ENCODE assay signal across 8 cellular contexts in the genomic region with DNA sequence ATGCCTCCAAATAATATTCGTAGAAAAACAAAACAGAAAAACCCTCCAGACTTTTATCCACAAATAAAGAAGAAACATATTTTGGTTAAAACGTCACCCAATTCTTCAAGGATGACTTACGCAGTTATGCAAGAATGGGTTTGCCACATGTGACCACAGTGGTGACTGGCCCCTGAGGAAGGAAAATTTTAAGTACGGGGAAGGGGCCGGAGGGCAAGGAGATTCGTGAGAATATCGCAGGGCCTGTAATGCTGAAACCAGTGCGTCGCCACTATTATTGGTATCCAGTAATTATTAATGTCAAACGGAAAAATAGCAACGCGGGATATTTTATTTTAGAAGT. TPM values are rescaled to one million over a fixed set of nuclear protein-coding genes. Genes with fewer than 3 reads are reported as not detected.
DNase-seq lines count a peak whose midpoint lies in the region; ATAC-seq and TF ChIP-seq lines count a peak whose summit lies in the region.

No MANE protein-coding gene starts in this region.

- peak overlapping the region; percentile 95 for H3K27ac Mint-ChIP-seq in activated T-cell treated with anti-CD3 and anti-CD28 coated beads, Interleukin-2, amount 50 U/mL, for 24 hours
- H3K27ac Mint-ChIP-seq in WTC11 = peak overlapping the region; percentile 83

- peak overlapping the region; percentile 83 for H3K4me3 Mint-ChIP-seq in activated T-cell treated with anti-CD3 and anti-CD28 coated beads, Interleukin-2, amount 50 U/mL, for 24 hours
- peak overlapping the region; percentile 89 for H3K4me3 Mint-ChIP-seq in WTC11

- POLR2A ChIA-PET in WTC11 (lab: Charles Lee) = interaction anchor here (0.6 to 1.0 kb wide), 6 partner anchors 10 to 888 kb away, joined by 3 to 6 read pairs (median 4); a partner anchor contains a TSS

- peaks cover 44% of the 10 kb centered on the region for H3K36me3 Mint-ChIP-seq in activated T-cell treated with anti-CD3 and anti-CD28 coated beads, Interleukin-2, amount 50 U/mL, for 24 hours (ENCODE audit: low read depth)
- peaks cover 24% of the 10 kb centered on the region for H3K36me3 Mint-ChIP-seq in WTC11

- TF ChIP-seq CTCF in WTC11 (IDR thresholded peaks at IDR 0.05) (no peak), fibroblast of the aortic adventitia (IDR thresholded peaks at IDR 0.05; ENCODE audit: insufficient read depth, low read length) (no peak), omental fat pad (IDR thresholded peaks at IDR 0.05) (no peak)

- no peaks in the 10 kb centered on the region for H3K27me3 Mint-ChIP-seq in activated T-cell treated with anti-CD3 and anti-CD28 coated beads, Interleukin-2, amount 50 U/mL, for 24 hours
- H3K27me3 Mint-ChIP-seq in WTC11 (ENCODE audit: low read depth) = peaks cover 2% of the 10 kb centered on the region; the same call in 1 of the 2 replicates

- ATAC-seq in WTC11 = no peak
- peak; percentile 28 for ATAC-seq in omental fat pad (ENCODE audit: low FRiP score)
- ATAC-seq in GM18867 (IDR thresholded peaks at IDR 0.05; ENCODE audit: unreplicated experiment) = no peak

- DNase-seq in activated T-cell treated with anti-CD3 and anti-CD28 coated beads, Interleukin-2, amount 50 U/mL, for 24 hours = no peak
- DNase-seq in activated T-cell treated with anti-CD3 and anti-CD28 coated beads, Interleukin-2, amount 50 U/mL, for 1 hour = no peak
- DNase-seq in HK-2 (ENCODE audit: unreplicated experiment) (peak; percentile 64), WTC11 (ENCODE audit: low spot score) (no peak), fibroblast of the aortic adventitia (ENCODE audit: low read depth) (peak; percentile 89), omental fat pad (ENCODE audit: low spot score) (no peak)
- no peak for DNase-seq in activated CD8-positive, alpha-beta memory T cell treated with anti-CD3 and anti-CD28 coated beads, Interleukin-2, amount 50 U/mL, for 4 hours

- peak overlapping the region; percentile 90 for H3K4me3 ChIP-seq in fibroblast of the aortic adventitia (ENCODE audit: low read depth, low read length)

- CTCF ChIA-PET in WTC11 (lab: Charles Lee) = interaction anchor here (0.8 to 2.3 kb wide), 3 partner anchors 59 to 288 kb away, joined by 4 to 13 read pairs (median 5); a partner anchor contains a TSS

- H3K9me3 Mint-ChIP-seq in activated T-cell treated with anti-CD3 and anti-CD28 coated beads, Interleukin-2, amount 50 U/mL, for 24 hours = no peaks in the 10 kb centered on the region
- 0 out of 2 replicates have a peak, but pooled peaks cover 3% of the 10 kb centered on the region for H3K9me3 Mint-ChIP-seq in WTC11

- peaks cover 35% of the 10 kb centered on the region for H3K4me1 Mint-ChIP-seq in activated T-cell treated with anti-CD3 and anti-CD28 coated beads, Interleukin-2, amount 50 U/mL, for 24 hours (ENCODE audit: low read depth)
- H3K4me1 Mint-ChIP-seq in WTC11 = peaks cover 39% of the 10 kb centered on the region

TF ChIP-seq in WTC11, 78 proteins besides CTCF, POLR2A, EP300 and RAD21:
- TF ChIP-seq MXD4 (CRISPR knock-in tag; IDR thresholded peaks at IDR 0.05; ENCODE audit: borderline replicate concordance) = no peak
- TF ChIP-seq ZNF423 (CRISPR knock-in tag; IDR thresholded peaks at IDR 0.05) = no peak
- TF ChIP-seq, protein P1, sequence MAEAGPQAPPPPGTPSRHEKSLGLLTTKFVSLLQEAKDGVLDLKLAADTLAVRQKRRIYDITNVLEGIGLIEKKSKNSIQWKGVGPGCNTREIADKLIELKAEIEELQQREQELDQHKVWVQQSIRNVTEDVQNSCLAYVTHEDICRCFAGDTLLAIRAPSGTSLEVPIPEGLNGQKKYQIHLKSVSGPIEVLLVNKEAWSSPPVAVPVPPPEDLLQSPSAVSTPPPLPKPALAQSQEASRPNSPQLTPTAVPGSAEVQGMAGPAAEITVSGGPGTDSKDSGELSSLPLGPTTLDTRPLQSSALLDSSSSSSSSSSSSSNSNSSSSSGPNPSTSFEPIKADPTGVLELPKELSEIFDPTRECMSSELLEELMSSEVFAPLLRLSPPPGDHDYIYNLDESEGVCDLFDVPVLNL (CRISPR knock-in tag; IDR thresholded peaks at IDR 0.05; ENCODE audit: borderline replicate concordance, low read depth) = no peak

RNA-seq across cellular contexts. Expression of a gene that starts 0.6 kb away (rescaled TPM):
- total RNA-seq in WTC11 (2021) = 132 to 141 TPM (median 135 TPM) in 3 replicates
- 82.1 and 137 TPM in 2 replicates for total RNA-seq in fibroblast of the aortic adventitia (ENCODE audit: low replicate concordance)
- total RNA-seq in omental fat pad = 100 to 1,000 TPM in 1 of 4 donors, 10 to 100 TPM in 3; 69.8 to 109 (median 82.6) TPM

RNA-seq across cellular contexts. Expression of a gene that starts 36.5 kb away (rescaled TPM):
- 18.3 to 20.2 TPM (median 19.5 TPM) in 3 replicates for total RNA-seq in WTC11 (2021)
- 10.1 and 24.7 TPM in 2 replicates for total RNA-seq in fibroblast of the aortic adventitia (ENCODE audit: low replicate concordance)
- 10 to 100 TPM; 25.2 to 45.3 (median 25.6) TPM for total RNA-seq in omental fat pad

RNA-seq across cellular contexts. Expression of a gene that starts 56.4 kb away (rescaled TPM):
- total RNA-seq in WTC11 (2021) (2.4 to 4.1 TPM (median 3.9 TPM) in 3 replicates), fibroblast of the aortic adventitia (ENCODE audit: low replicate concordance) (12.0 and 32.3 TPM in 2 replicates), omental fat pad (10 to 100 TPM; 21.4 to 27.1 (median 24.2) TPM)

Comparison
In these comparisons a context has a peak if more than half of its experiments do, and no peak if none do; other contexts are left out.
1. DNase-seq: peak in HK-2 (single experiment) and fibroblast of the aortic adventitia (single experiment); none in activated T-cell treated with anti-CD3 and anti-CD28 coated beads, Interleukin-2, amount 50 U/mL, for 24 hours (single experiment), activated T-cell treated with anti-CD3 and anti-CD28 coated beads, Interleukin-2, amount 50 U/mL, for 1 hour (single experiment), WTC11 (single experiment), omental fat pad (single experiment) and activated CD8-positive, alpha-beta memory T cell treated with anti-CD3 and anti-CD28 coated beads, Interleukin-2, amount 50 U/mL, for 4 hours (single experiment).